26 cellular contexts compared by ENCODE assay signal in genomic region chr2:203711399-203711798, GRCh38. TPM values are rescaled to one million over a fixed set of nuclear protein-coding genes. Genes with fewer than 3 reads are reported as not detected.
A peak's percentile ranks its signal among the peaks of the same experiment; 100 is the strongest.
DNase-seq lines count a peak whose midpoint lies in the region; ATAC-seq and TF ChIP-seq lines count a peak whose summit lies in the region.
"Had no signal": no experiment of that assay in that cellular context is flagged by ENCODE, and none has a peak within 500 bp of the region (broad histone marks: within the 10 kb centered on the region; RNA-seq: fewer than 3 reads in every experiment).

No MANE protein-coding gene starts in this region.

- H3K4me1 Mint-ChIP-seq in activated T-cell treated with anti-CD3 and anti-CD28 coated beads, Interleukin-2, amount 50 U/mL, for 24 hours (ENCODE audit: low read depth) = peaks cover 69% of the 10 kb centered on the region
- H3K4me1 Mint-ChIP-seq in activated T-helper 1 cell treated with anti-CD3 and anti-CD28 coated beads, Interleukin-12 subunit alpha, Interleukin-12 subunit beta, Interleukin-2, Interleukin-4 antibody, amounts not matched to agents 30 ng/mL and 10 ng/mL and 1 ng/mL, durations not matched to agents 14 hours and 24 hours and 36 hours (ENCODE audit: low read depth) = peaks cover 76% of the 10 kb centered on the region
- peaks cover 53% of the 10 kb centered on the region for H3K4me1 Mint-ChIP-seq in stimulated activated effector memory CD8-positive, alpha-beta T cell treated with anti-CD3 and anti-CD28 coated beads, Interleukin-12 subunit alpha, Interleukin-12 subunit beta, amount 100 ng/mL, for 72 hours
- H3K4me1 Mint-ChIP-seq: brain had no signal

- TF ChIP-seq CTCF in mammary epithelial cell (conservative IDR thresholded peaks at IDR 0.05 in 1 of 2, IDR thresholded peaks at IDR 0.05 in 1 of 2; ENCODE audit: extremely low read depth in 1 of 2, insufficient read depth in 1 of 2, low read depth in 1 of 2, low read length in 2 of 2) = no peak
- TF ChIP-seq CTCF in lower lobe of right lung (IDR thresholded peaks at IDR 0.05) = no peak

- in situ Hi-C loops in mammary epithelial cell (cut with MboI; ENCODE audit: low sequenced_read_pairs in 2 of 2) = no loop called here

- H3K27ac Mint-ChIP-seq in activated T-cell treated with anti-CD3 and anti-CD28 coated beads, Interleukin-2, amount 50 U/mL, for 24 hours = peak overlapping the region; percentile 97
- H3K27ac Mint-ChIP-seq in activated T-helper 1 cell treated with anti-CD3 and anti-CD28 coated beads, Interleukin-12 subunit alpha, Interleukin-12 subunit beta, Interleukin-2, Interleukin-4 antibody, amounts not matched to agents 30 ng/mL and 10 ng/mL and 1 ng/mL, durations not matched to agents 14 hours and 24 hours and 36 hours = peak overlapping the region; percentile 100
- H3K27ac Mint-ChIP-seq in stimulated activated effector memory CD8-positive, alpha-beta T cell treated with anti-CD3 and anti-CD28 coated beads, Interleukin-12 subunit alpha, Interleukin-12 subunit beta, amount 100 ng/mL, for 72 hours = peak overlapping the region; percentile 96
- H3K27ac Mint-ChIP-seq: brain had no signal

- H3K9ac ChIP-seq in mammary epithelial cell (ENCODE audit: insufficient read depth, low read length) = no peak overlapping the region
- H3K9ac ChIP-seq: BLaER1 had no signal

- H3K9me3 ChIP-seq in KOPT-K1 (ENCODE audit: insufficient read depth, low read length, poor library complexity, severe bottlenecking) = no peaks in the 10 kb centered on the region
- no peaks in the 10 kb centered on the region for H3K9me3 ChIP-seq in mammary epithelial cell (replicated peaks; ENCODE audit: insufficient read depth, low read length)
- H3K9me3 ChIP-seq in lower lobe of right lung = no peaks in the 10 kb centered on the region
- H3K9me3 ChIP-seq: gastroesophageal sphincter, sigmoid colon had no signal

- no peak overlapping the region for H3K4me2 ChIP-seq in mammary epithelial cell (ENCODE audit: insufficient read depth, low read depth, low read length)

- H3K79me2 ChIP-seq in mammary epithelial cell (ENCODE audit: insufficient read depth, low read length) = no peaks in the 10 kb centered on the region

- CTCF ChIA-PET in mammary epithelial cell (lab: Charles Lee; ENCODE audit: low non-redundant PET) = no interaction called here

- H3K36me3 Mint-ChIP-seq in activated T-cell treated with anti-CD3 and anti-CD28 coated beads, Interleukin-2, amount 50 U/mL, for 24 hours (ENCODE audit: low read depth) = peaks cover 96% of the 10 kb centered on the region
- H3K36me3 Mint-ChIP-seq in activated T-helper 1 cell treated with anti-CD3 and anti-CD28 coated beads, Interleukin-12 subunit alpha, Interleukin-12 subunit beta, Interleukin-2, Interleukin-4 antibody, amounts not matched to agents 30 ng/mL and 10 ng/mL and 1 ng/mL, durations not matched to agents 14 hours and 24 hours and 36 hours (ENCODE audit: low read depth) = peaks cover 67% of the 10 kb centered on the region
- H3K36me3 Mint-ChIP-seq in stimulated activated effector memory CD8-positive, alpha-beta T cell treated with anti-CD3 and anti-CD28 coated beads, Interleukin-12 subunit alpha, Interleukin-12 subunit beta, amount 100 ng/mL, for 72 hours = peaks cover 86% of the 10 kb centered on the region
- H3K36me3 Mint-ChIP-seq: brain had no signal

- intact Hi-C loops in activated T-helper 1 cell treated with anti-CD3 and anti-CD28 coated beads, Interleukin-12 subunit alpha, Interleukin-12 subunit beta, Interleukin-2, Interleukin-4 antibody, amounts not matched to agents 30 ng/mL and 10 ng/mL and 1 ng/mL, durations not matched to agents 14 hours and 24 hours and 36 hours (cut with micrococcal nuclease) = loop anchor here (2.0 kb wide), 1 partner anchor 91 kb away; no protein-coding TSS in a partner anchor
- intact Hi-C loops in mammary epithelial cell (cut with micrococcal nuclease) = no loop called here
- intact Hi-C loops in lower lobe of right lung (cut with DNase I) = no loop called here

- no peak overlapping the region for H2AFZ ChIP-seq in mammary epithelial cell (ENCODE audit: low read depth, low read length)

- no peaks in the 10 kb centered on the region for H3K4me1 ChIP-seq in mammary epithelial cell (ENCODE audit: insufficient read depth, low read length)
- H3K4me1 ChIP-seq in lower lobe of right lung = no peaks in the 10 kb centered on the region
- H3K4me1 ChIP-seq: gastroesophageal sphincter, sigmoid colon had no signal

- peak; percentile 84 for ATAC-seq in stimulated activated effector memory CD8-positive, alpha-beta T cell treated with anti-CD3 and anti-CD28 coated beads, Interleukin-12 subunit alpha, Interleukin-12 subunit beta, amount 100 ng/mL, for 72 hours
- no peak for ATAC-seq in lower lobe of right lung
- ATAC-seq: gastroesophageal sphincter, left ventricle myocardium superior had no signal

- H3K27me3 Mint-ChIP-seq in activated T-cell treated with anti-CD3 and anti-CD28 coated beads, Interleukin-2, amount 50 U/mL, for 24 hours = no peaks in the 10 kb centered on the region
- H3K27me3 Mint-ChIP-seq in activated T-helper 1 cell treated with anti-CD3 and anti-CD28 coated beads, Interleukin-12 subunit alpha, Interleukin-12 subunit beta, Interleukin-2, Interleukin-4 antibody, amounts not matched to agents 30 ng/mL and 10 ng/mL and 1 ng/mL, durations not matched to agents 14 hours and 24 hours and 36 hours (ENCODE audit: insufficient read depth) = no peaks in the 10 kb centered on the region
- H3K27me3 Mint-ChIP-seq: brain had no signal

- H4K20me1 ChIP-seq in mammary epithelial cell (ENCODE audit: insufficient read depth, low read length) = no peaks in the 10 kb centered on the region
- H4K20me1 ChIP-seq: BLaER1 had no signal

- 95% methylated on average over 3 of the region's 3 CpGs for WGBS in mammary epithelial cell (ENCODE audit: low coverage, missing lambda C conversion rate)

- dilution Hi-C loops in mammary epithelial cell (cut with HindIII; ENCODE audit: low sequenced_read_pairs) = no loop called here

- peak overlapping the region; percentile 93 for H3K4me3 Mint-ChIP-seq in activated T-cell treated with anti-CD3 and anti-CD28 coated beads, Interleukin-2, amount 50 U/mL, for 24 hours
- H3K4me3 Mint-ChIP-seq in activated T-helper 1 cell treated with anti-CD3 and anti-CD28 coated beads, Interleukin-12 subunit alpha, Interleukin-12 subunit beta, Interleukin-2, Interleukin-4 antibody, amounts not matched to agents 30 ng/mL and 10 ng/mL and 1 ng/mL, durations not matched to agents 14 hours and 24 hours and 36 hours = peak overlapping the region; percentile 85
- peak overlapping the region; percentile 77 for H3K4me3 Mint-ChIP-seq in stimulated activated effector memory CD8-positive, alpha-beta T cell treated with anti-CD3 and anti-CD28 coated beads, Interleukin-12 subunit alpha, Interleukin-12 subunit beta, amount 100 ng/mL, for 72 hours
- H3K4me3 Mint-ChIP-seq: brain, neural crest cell had no signal

- BruUV-seq in mammary epithelial cell (replicated peaks; lab: Mats Ljungman, UMichigan) = no TSS peak

- H3K9me3 Mint-ChIP-seq in activated T-cell treated with anti-CD3 and anti-CD28 coated beads, Interleukin-2, amount 50 U/mL, for 24 hours = no peaks in the 10 kb centered on the region
- no peaks in the 10 kb centered on the region for H3K9me3 Mint-ChIP-seq in activated T-helper 1 cell treated with anti-CD3 and anti-CD28 coated beads, Interleukin-12 subunit alpha, Interleukin-12 subunit beta, Interleukin-2, Interleukin-4 antibody, amounts not matched to agents 30 ng/mL and 10 ng/mL and 1 ng/mL, durations not matched to agents 14 hours and 24 hours and 36 hours
- H3K9me3 Mint-ChIP-seq in stimulated activated effector memory CD8-positive, alpha-beta T cell treated with anti-CD3 and anti-CD28 coated beads, Interleukin-12 subunit alpha, Interleukin-12 subunit beta, amount 100 ng/mL, for 72 hours = no peaks in the 10 kb centered on the region
- H3K9me3 Mint-ChIP-seq: brain, neural crest cell had no signal

- H3K27me3 ChIP-seq in mammary epithelial cell (ENCODE audit: insufficient read depth, low read length) = no peaks in the 10 kb centered on the region
- H3K27me3 ChIP-seq in lower lobe of right lung (ENCODE audit: low read depth) = no peaks in the 10 kb centered on the region
- H3K27me3 ChIP-seq: BLaER1, gastroesophageal sphincter, sigmoid colon had no signal

- peaks cover 42% of the 10 kb centered on the region for H3K36me3 ChIP-seq in KOPT-K1 (ENCODE audit: insufficient read depth, low read length)
- H3K36me3 ChIP-seq in mammary epithelial cell (ENCODE audit: insufficient read depth, low read length) = no peaks in the 10 kb centered on the region
- no peaks in the 10 kb centered on the region for H3K36me3 ChIP-seq in lower lobe of right lung
- H3K36me3 ChIP-seq: BLaER1, gastroesophageal sphincter, sigmoid colon had no signal

- DNase-seq in activated T-cell treated with anti-CD3 and anti-CD28 coated beads, Interleukin-2, amount 50 U/mL, for 24 hours = no peak
- DNase-seq in activated T-cell treated with anti-CD3 and anti-CD28 coated beads, Interleukin-2, amount 50 U/mL, for 48 hours = no peak
- no peak for DNase-seq in activated T-helper 1 cell treated with anti-CD3 and anti-CD28 coated beads, Interleukin-12 subunit alpha, Interleukin-12 subunit beta, Interleukin-2, Interleukin-4 antibody, amounts not matched to agents 30 ng/mL and 10 ng/mL and 1 ng/mL, durations not matched to agents 14 hours and 24 hours and 36 hours (ENCODE audit: low spot score)
- no peak for DNase-seq in stimulated activated effector memory CD8-positive, alpha-beta T cell treated with anti-CD3 and anti-CD28 coated beads, Interleukin-12 subunit alpha, Interleukin-12 subunit beta, amount 100 ng/mL, for 72 hours (ENCODE audit: low spot score in 2 of 2)
- DNase-seq in mammary epithelial cell (no peak), substantia nigra (lab: John Stamatoyannopoulos, UW) (no peak), lower lobe of right lung (no peak)
- DNase-seq: ACHN; activated CD8-positive, alpha-beta memory T cell treated with anti-CD3 and anti-CD28 coated beads, Interleukin-2, amount 50 U/mL, for 48 hours; DMS 273 treated with DMSO at 0.1 percent for 48 hours; HCEC 1CT; hypothalamus; left ventricle myocardium superior; NCI-H146; NCI-H2171; NCI-H524 treated with DMSO at 0.1 percent for 48 hours; sigmoid colon; stimulated activated CD8-positive, alpha-beta memory T cell treated with anti-CD3 and anti-CD28 coated beads, Interleukin-4, amount 100 ng/mL, for 48 hours; T1000 had no signal

- peak overlapping the region; percentile 97 for H3K27ac ChIP-seq in KOPT-K1 (ENCODE audit: low read depth, low read length, poor library complexity, severe bottlenecking)
- no peak overlapping the region for H3K27ac ChIP-seq in mammary epithelial cell (ENCODE audit: insufficient read depth, low read depth, low read length)
- no peak overlapping the region for H3K27ac ChIP-seq in substantia nigra (ENCODE audit: low read depth, low read length, poor library complexity, severe bottlenecking)
- no peak overlapping the region for H3K27ac ChIP-seq in lower lobe of right lung
- H3K27ac ChIP-seq: BLaER1, gastroesophageal sphincter, sigmoid colon had no signal

- H3K4me3 ChIP-seq in mammary epithelial cell (replicated peaks in 1 of 3; ENCODE audit: insufficient read depth in 1 of 3, low read depth in 2 of 3, low read length in 3 of 3) (no peak overlapping the region), lower lobe of right lung (no peak overlapping the region)
- H3K4me3 ChIP-seq: BLaER1, gastroesophageal sphincter, sigmoid colon had no signal

RNA-seq across cellular contexts. Expression of gene CD28, which starts 5.0 kb away (rescaled TPM):
- 132 and 133 TPM in 2 replicates for total RNA-seq in activated T-helper 1 cell treated with anti-CD3 and anti-CD28 coated beads, Interleukin-12 subunit alpha, Interleukin-12 subunit beta, Interleukin-2, Interleukin-4 antibody, amounts not matched to agents 30 ng/mL and 10 ng/mL and 1 ng/mL, durations not matched to agents 14 hours and 24 hours and 36 hours
- total RNA-seq in mammary epithelial cell (not detected), lower lobe of right lung (2.2 TPM)
- polyA plus RNA-seq in mammary epithelial cell = not detected
- not detected for polyA minus RNA-seq in mammary epithelial cell
- total RNA-seq: neural crest cell, RPMI7951, SK-MEL-5 had no signal

Comparison
In these comparisons a context has a peak if more than half of its experiments do, and no peak if none do; other contexts are left out.
1. RNA of gene CD28, which starts 5.0 kb away (total RNA-seq): 132 to 133 TPM in activated T-helper 1 cell treated with anti-CD3 and anti-CD28 coated beads, Interleukin-12 subunit alpha, Interleukin-12 subunit beta, Interleukin-2, Interleukin-4 antibody, amounts not matched to agents 30 ng/mL and 10 ng/mL and 1 ng/mL, durations not matched to agents 14 hours and 24 hours and 36 hours; 2.2 TPM in lower lobe of right lung (single experiment) and not detected in mammary epithelial cell; every median in the first group is over 10 times any median in the second.
2. Peak in every context shown above with its lines, with median percentiles within 50 percentile points of each other: H3K27ac Mint-ChIP-seq and H3K4me3 Mint-ChIP-seq.